15 cellular contexts compared by ENCODE assay signal in the genomic region with DNA sequence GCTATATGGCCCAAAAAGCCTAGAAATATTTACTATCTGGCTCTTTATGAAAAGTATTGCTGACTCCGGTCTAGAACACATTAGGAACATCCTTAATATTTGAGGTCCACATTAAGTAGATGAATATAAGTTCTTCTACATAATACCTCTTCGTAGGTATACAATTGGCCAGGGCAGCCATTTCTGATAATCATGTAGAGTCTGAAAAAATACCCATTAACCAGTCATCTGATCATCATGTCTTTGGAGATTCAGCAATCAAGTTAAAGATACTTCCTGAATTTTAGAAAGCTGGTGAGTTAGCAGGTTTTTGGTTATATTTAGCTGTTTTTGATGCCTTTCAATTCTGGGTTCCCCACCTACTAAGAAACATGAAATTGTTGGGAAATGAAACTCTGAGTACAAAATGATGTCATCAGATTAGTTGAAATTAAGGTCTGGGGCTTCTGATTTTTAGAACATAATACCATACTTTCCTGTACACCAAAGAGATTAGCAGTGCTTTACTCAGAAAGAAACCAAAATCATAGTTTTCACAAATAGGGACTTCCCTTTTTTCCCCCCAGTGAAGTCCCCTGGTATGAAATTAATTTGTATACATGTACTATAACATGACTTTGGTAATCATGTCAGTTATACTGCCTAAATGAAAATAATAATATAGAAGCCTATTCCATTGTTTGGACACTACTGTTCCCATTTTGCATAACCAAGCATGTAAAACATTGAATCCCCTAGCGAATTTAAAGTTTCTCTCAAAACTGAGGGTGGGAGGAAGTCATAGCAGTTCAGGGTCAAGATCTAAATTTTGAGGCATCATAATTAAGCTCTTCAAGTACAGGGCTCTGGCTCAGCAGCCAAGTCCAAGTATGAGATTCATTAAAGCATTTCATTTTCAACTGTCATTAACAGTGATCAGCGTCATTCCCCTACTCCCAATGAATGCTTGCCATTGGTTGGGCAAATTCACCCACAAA. TPM values are rescaled to one million over a fixed set of nuclear protein-coding genes. Genes with fewer than 3 reads are reported as not detected.
DNase-seq lines count a peak whose midpoint lies in the region; ATAC-seq and TF ChIP-seq lines count a peak whose summit lies in the region.
"Had no signal": no experiment of that assay in that cellular context is flagged by ENCODE, and none has a peak within 500 bp of the region (broad histone marks: within the 10 kb centered on the region; RNA-seq: fewer than 3 reads in every experiment).

No MANE protein-coding gene starts in this region.

- H3K4me3 Mint-ChIP-seq in activated CD8-positive, alpha-beta T cell treated with anti-CD3 and anti-CD28 coated beads for 36 hours: no peak overlapping the region
- no peak overlapping the region for H3K4me3 Mint-ChIP-seq in activated CD8-positive, alpha-beta T cell treated with anti-CD3 and anti-CD28 coated beads, Interleukin-2, amount 10 ng/mL, durations not matched to agents 7 days and 5 days
- H3K4me3 Mint-ChIP-seq: activated CD4-positive, alpha-beta memory T cell treated with anti-CD3 and anti-CD28 coated beads for 36 hours had no signal

- no peaks in the 10 kb centered on the region for H3K9me3 Mint-ChIP-seq in activated CD8-positive, alpha-beta T cell treated with anti-CD3 and anti-CD28 coated beads for 36 hours
- H3K9me3 Mint-ChIP-seq in activated CD8-positive, alpha-beta T cell treated with anti-CD3 and anti-CD28 coated beads, Interleukin-2, amount 10 ng/mL, durations not matched to agents 7 days and 5 days (ENCODE audit: insufficient read depth): no peaks in the 10 kb centered on the region
- H3K9me3 Mint-ChIP-seq: activated CD4-positive, alpha-beta memory T cell treated with anti-CD3 and anti-CD28 coated beads for 36 hours had no signal

- DNase-seq in activated CD8-positive, alpha-beta T cell treated with anti-CD3 and anti-CD28 coated beads for 36 hours: no peak
- DNase-seq in activated CD8-positive, alpha-beta T cell treated with anti-CD3 and anti-CD28 coated beads, Interleukin-2, amount 10 ng/mL, durations not matched to agents 7 days and 5 days: no peak
- DNase-seq in stimulated activated naive CD8-positive, alpha-beta T cell treated with anti-CD3 and anti-CD28 coated beads, Interleukin-15, Interleukin-2, amounts not matched to agents 100 U/mL and 50 U/mL, for 24 hours: no peak
- DNase-seq in PC-9 (no peak), HK-2 (ENCODE audit: unreplicated experiment) (no peak)
- DNase-seq in activated naive CD4-positive, alpha-beta T cell (lab: John Stamatoyannopoulos, UW): no peak
- DNase-seq: activated CD4-positive, alpha-beta memory T cell treated with anti-CD3 and anti-CD28 coated beads for 36 hours; erythroblast; NCI-H2107; stimulated activated CD4-positive, alpha-beta T cell treated with anti-CD3 and anti-CD28 coated beads, Interleukin-2, amount 100 ng/mL, for 48 hours; tibial artery had no signal

- CTCF ChIA-PET in activated CD8-positive, alpha-beta T cell treated with anti-CD3 and anti-CD28 coated beads for 36 hours (lab: Charles Lee): interaction anchor here (1.1 to 2.1 kb wide), 4 partner anchors 9 to 135 kb away, joined by 3 to 7 read pairs (median 4); no protein-coding TSS in a partner anchor
- CTCF ChIA-PET in activated CD8-positive, alpha-beta T cell treated with anti-CD3 and anti-CD28 coated beads, Interleukin-2, amount 10 ng/mL, durations not matched to agents 7 days and 5 days (lab: Charles Lee): interaction anchor here (1.6 kb wide), 1 partner anchor 9 kb away, joined by 4 read pairs; no protein-coding TSS in a partner anchor
- CTCF ChIA-PET in HEK293 (lab: Yijun Ruan, JAX): interaction anchor here (1.7 to 2.3 kb wide), 2 partner anchors 9 to 11 kb away, joined by 4 to 10 read pairs; no protein-coding TSS in a partner anchor
- CTCF ChIA-PET in PC-9 (lab: Charles Lee): no interaction called here

- H3K36me3 Mint-ChIP-seq in activated CD8-positive, alpha-beta T cell treated with anti-CD3 and anti-CD28 coated beads for 36 hours (ENCODE audit: low read depth): no peaks in the 10 kb centered on the region
- no peaks in the 10 kb centered on the region for H3K36me3 Mint-ChIP-seq in activated CD8-positive, alpha-beta T cell treated with anti-CD3 and anti-CD28 coated beads, Interleukin-2, amount 10 ng/mL, durations not matched to agents 7 days and 5 days (ENCODE audit: low read depth)
- H3K36me3 Mint-ChIP-seq: activated CD4-positive, alpha-beta memory T cell treated with anti-CD3 and anti-CD28 coated beads for 36 hours had no signal

- H3K27ac Mint-ChIP-seq in activated CD8-positive, alpha-beta T cell treated with anti-CD3 and anti-CD28 coated beads for 36 hours: no peak overlapping the region
- H3K27ac Mint-ChIP-seq in activated CD8-positive, alpha-beta T cell treated with anti-CD3 and anti-CD28 coated beads, Interleukin-2, amount 10 ng/mL, durations not matched to agents 7 days and 5 days: no peak overlapping the region
- H3K27ac Mint-ChIP-seq: activated CD4-positive, alpha-beta memory T cell treated with anti-CD3 and anti-CD28 coated beads for 36 hours had no signal

- H3K9me3 ChIP-seq in HEK293 (ENCODE audit: control insufficient read depth, insufficient read depth, low read depth, low read length) (no peaks in the 10 kb centered on the region), PC-9 (ENCODE audit: insufficient read depth, low read depth) (no peaks in the 10 kb centered on the region)
- H3K9me3 ChIP-seq: neutrophil, SJSA1, tibial artery had no signal

- TF ChIP-seq CTCF in activated CD8-positive, alpha-beta T cell treated with anti-CD3 and anti-CD28 coated beads for 36 hours (IDR thresholded peaks at IDR 0.05): no peak
- no peak for TF ChIP-seq CTCF in HEK293 (tag by site-specific recombination; IDR thresholded peaks at IDR 0.05)
- no peak for TF ChIP-seq CTCF in PC-9 (conservative IDR thresholded peaks at IDR 0.05)

- H3K4me1 Mint-ChIP-seq in activated CD8-positive, alpha-beta T cell treated with anti-CD3 and anti-CD28 coated beads for 36 hours (ENCODE audit: low read depth): peaks cover 15% of the 10 kb centered on the region
- H3K4me1 Mint-ChIP-seq in activated CD8-positive, alpha-beta T cell treated with anti-CD3 and anti-CD28 coated beads, Interleukin-2, amount 10 ng/mL, durations not matched to agents 7 days and 5 days (ENCODE audit: low read depth): no peaks in the 10 kb centered on the region

- no peaks in the 10 kb centered on the region for H4K20me1 ChIP-seq in PC-9 (ENCODE audit: insufficient read depth)

- no TSS peak for BruUV-seq in PC-9 (replicated peaks; lab: Mats Ljungman, UMichigan)

- H3K27ac ChIP-seq in HEK293 (ENCODE audit: extremely low read depth, low read depth, low read length) (no peak overlapping the region), PC-9 (no peak overlapping the region)
- H3K27ac ChIP-seq: neutrophil, SJSA1, tibial artery had no signal

- no peak overlapping the region for H2AFZ ChIP-seq in PC-9

- POLR2A ChIA-PET in activated CD8-positive, alpha-beta T cell treated with anti-CD3 and anti-CD28 coated beads for 36 hours (lab: Charles Lee): no interaction called here
- POLR2A ChIA-PET in activated CD8-positive, alpha-beta T cell treated with anti-CD3 and anti-CD28 coated beads, Interleukin-2, amount 10 ng/mL, durations not matched to agents 7 days and 5 days (lab: Charles Lee): no interaction called here
- POLR2A ChIA-PET in HEK293 (lab: Yijun Ruan, JAX) (no interaction called here), PC-9 (lab: Charles Lee; ENCODE audit: unreplicated experiment) (no interaction called here)

- H3K9me2 ChIP-seq in PC-9 (ENCODE audit: insufficient read depth): no peaks in the 10 kb centered on the region

- H3K4me1 ChIP-seq in HEK293 (ENCODE audit: control insufficient read depth, insufficient read depth, low read length) (no peaks in the 10 kb centered on the region), PC-9 (replicated peaks; ENCODE audit: insufficient read depth) (no peaks in the 10 kb centered on the region)
- H3K4me1 ChIP-seq: SJSA1, tibial artery had no signal

- peaks cover 29% of the 10 kb centered on the region for H3K27me3 ChIP-seq in PC-9 (ENCODE audit: insufficient read depth, low read depth)
- H3K27me3 ChIP-seq: neutrophil, SJSA1, tibial artery had no signal

- intact Hi-C loops in activated CD8-positive, alpha-beta T cell treated with anti-CD3 and anti-CD28 coated beads for 36 hours (cut with micrococcal nuclease): no loop called here
- intact Hi-C loops in PC-9 (cut with micrococcal nuclease; ENCODE audit: unreplicated experiment): no loop called here

- H3K4me3 ChIP-seq in HEK293 (ENCODE audit: low read depth, low read length): no peak overlapping the region
- H3K4me3 ChIP-seq in PC-9: no peak overlapping the region
- H3K4me3 ChIP-seq: SJSA1, tibial artery had no signal

- peak; percentile 49 for ATAC-seq in activated CD8-positive, alpha-beta T cell treated with anti-CD3 and anti-CD28 coated beads for 36 hours
- no peak for ATAC-seq in activated CD8-positive, alpha-beta T cell treated with anti-CD3 and anti-CD28 coated beads, Interleukin-2, amount 10 ng/mL, durations not matched to agents 7 days and 5 days
- peak; percentile 87 for ATAC-seq in HG03432 (IDR thresholded peaks at IDR 0.05; ENCODE audit: unreplicated experiment)
- peak; percentile 14 for ATAC-seq in stimulated activated naive CD8-positive, alpha-beta T cell treated with anti-CD3 and anti-CD28 coated beads, Interleukin-15, Interleukin-2, amounts not matched to agents 100 U/mL and 50 U/mL, for 24 hours

- H3K27me3 Mint-ChIP-seq in activated CD8-positive, alpha-beta T cell treated with anti-CD3 and anti-CD28 coated beads for 36 hours: peaks cover 21% of the 10 kb centered on the region
- H3K27me3 Mint-ChIP-seq in activated CD8-positive, alpha-beta T cell treated with anti-CD3 and anti-CD28 coated beads, Interleukin-2, amount 10 ng/mL, durations not matched to agents 7 days and 5 days (ENCODE audit: low read depth): peaks cover 9% of the 10 kb centered on the region

- no peaks in the 10 kb centered on the region for H3F3A ChIP-seq in PC-9 (ENCODE audit: insufficient read depth, low read depth)

- no peaks in the 10 kb centered on the region for H3K36me3 ChIP-seq in HEK293 (ENCODE audit: control insufficient read depth in 2 of 2, insufficient read depth in 1 of 2, low read length in 2 of 2)
- H3K36me3 ChIP-seq in PC-9 (ENCODE audit: low read depth): no peaks in the 10 kb centered on the region
- H3K36me3 ChIP-seq: neutrophil, SJSA1, tibial artery had no signal

- no peak overlapping the region for H3K4me2 ChIP-seq in PC-9

- H3K79me2 ChIP-seq in PC-9 (ENCODE audit: low read depth): no peaks in the 10 kb centered on the region

TF ChIP-seq in HEK293, 187 proteins besides CTCF, POLR2A, EP300 and RAD21 (continues in another document):
- TF ChIP-seq GLIS1 (tag by site-specific recombination; IDR thresholded peaks at IDR 0.05) (no peak), ZNF747 (tag by site-specific recombination; IDR thresholded peaks at IDR 0.05) (no peak), ZNF549 (tag by site-specific recombination; IDR thresholded peaks at IDR 0.05) (no peak), BCL11A (tag by site-specific recombination; IDR thresholded peaks at IDR 0.05; ENCODE audit: low read depth) (no peak), FEZF1 (tag by site-specific recombination; IDR thresholded peaks at IDR 0.05) (no peak)

RNA-seq across cellular contexts. Expression of a gene that starts 18.0 kb away (rescaled TPM):
- total RNA-seq in activated CD8-positive, alpha-beta T cell treated with anti-CD3 and anti-CD28 coated beads for 36 hours: not detected
- total RNA-seq in activated CD8-positive, alpha-beta T cell treated with anti-CD3 and anti-CD28 coated beads, Interleukin-2, amount 10 ng/mL, durations not matched to agents 7 days and 5 days: not detected
- total RNA-seq in PC-9 (2021): not detected in 2 replicates
- total RNA-seq: activated CD4-positive, alpha-beta memory T cell treated with anti-CD3 and anti-CD28 coated beads for 36 hours had no signal
